12 cellular contexts compared by ENCODE assay signal in the genomic region with DNA sequence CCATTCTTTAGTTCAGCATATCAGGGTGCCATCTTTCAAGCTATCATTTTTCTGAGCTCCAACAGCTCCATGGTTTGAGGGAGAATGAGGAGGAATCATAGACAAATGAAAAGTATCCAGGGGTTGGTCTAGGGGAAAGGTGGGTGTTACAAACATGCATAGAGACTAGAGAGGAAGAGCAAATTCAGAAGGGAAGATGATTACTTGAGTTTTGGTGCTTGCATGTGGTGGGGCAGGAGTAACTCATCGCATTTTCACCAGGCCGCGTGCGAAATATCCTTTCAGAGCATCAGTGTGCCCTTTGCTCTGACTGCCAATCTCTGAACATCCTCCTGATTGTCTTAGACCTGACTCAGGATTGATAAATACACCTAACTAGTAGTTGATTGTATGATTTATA. TPM values are rescaled to one million over a fixed set of nuclear protein-coding genes. Genes with fewer than 3 reads are reported as not detected.
A peak's percentile ranks its signal among the peaks of the same experiment; 100 is the strongest.
DNase-seq lines count a peak whose midpoint lies in the region; ATAC-seq and TF ChIP-seq lines count a peak whose summit lies in the region.
"Had no signal": no experiment of that assay in that cellular context is flagged by ENCODE, and none has a peak within 500 bp of the region (broad histone marks: within the 10 kb centered on the region; RNA-seq: fewer than 3 reads in every experiment).

No MANE protein-coding gene starts in this region.

- peaks cover 75% of the 10 kb centered on the region for H3K4me1 Mint-ChIP-seq in CD8-positive, alpha-beta T cell (ENCODE audit: low read depth)
- peaks cover 64% of the 10 kb centered on the region for H3K4me1 Mint-ChIP-seq in activated naive CD8-positive, alpha-beta T cell treated with anti-CD3 and anti-CD28 coated beads for 36 hours

- H3K4me3 ChIP-seq in CD8-positive, alpha-beta T cell (ENCODE audit: low read depth, low read length): no peak overlapping the region
- H3K4me3 ChIP-seq in Peyer's patch: no peak overlapping the region
- H3K4me3 ChIP-seq in body of pancreas: no peak overlapping the region
- H3K4me3 ChIP-seq: MG63 had no signal

- no peaks in the 10 kb centered on the region for H3K9me3 ChIP-seq in CD8-positive, alpha-beta T cell (ENCODE audit: low read length)
- H3K9me3 ChIP-seq in Peyer's patch (no peaks in the 10 kb centered on the region), body of pancreas (no peaks in the 10 kb centered on the region)
- H3K9me3 ChIP-seq: MG63 had no signal

- H3K9me3 Mint-ChIP-seq in CD8-positive, alpha-beta T cell: no peaks in the 10 kb centered on the region
- peaks cover 4% of the 10 kb centered on the region for H3K9me3 Mint-ChIP-seq in activated naive CD8-positive, alpha-beta T cell treated with anti-CD3 and anti-CD28 coated beads for 36 hours
- H3K9me3 Mint-ChIP-seq: H9 had no signal

- 91 to 94% methylated on average over 4 of the region's 4 CpGs for WGBS in body of pancreas, 2 donors

- no peaks in the 10 kb centered on the region for H3K27me3 ChIP-seq in CD8-positive, alpha-beta T cell (ENCODE audit: insufficient read depth, low read length)
- no peaks in the 10 kb centered on the region for H3K27me3 ChIP-seq in Peyer's patch
- H3K27me3 ChIP-seq in body of pancreas: no peaks in the 10 kb centered on the region
- H3K27me3 ChIP-seq: MG63 had no signal

- H3K36me3 ChIP-seq in CD8-positive, alpha-beta T cell (ENCODE audit: insufficient read depth, low read length): no peaks in the 10 kb centered on the region
- no peaks in the 10 kb centered on the region for H3K36me3 ChIP-seq in Peyer's patch
- H3K36me3 ChIP-seq in body of pancreas (replicated peaks in 1 of 2; ENCODE audit: insufficient read depth in 1 of 2, low read depth in 2 of 2): no peaks in the 10 kb centered on the region
- H3K36me3 ChIP-seq: MG63 had no signal

- no peak for TF ChIP-seq CTCF in CD8-positive, alpha-beta T cell (IDR thresholded peaks at IDR 0.05)
- TF ChIP-seq CTCF in Peyer's patch (IDR thresholded peaks at IDR 0.05) (no peak), body of pancreas (IDR thresholded peaks at IDR 0.05) (no peak)

- H3K27ac ChIP-seq in CD8-positive, alpha-beta T cell (ENCODE audit: low read depth, low read length): peak overlapping the region; percentile 57
- H3K27ac ChIP-seq in Peyer's patch (peak overlapping the region; percentile 34 to 86 (median 70)), body of pancreas (peak overlapping the region in 1 of 4 donors; percentile 64)

- H3K27me3 Mint-ChIP-seq in CD8-positive, alpha-beta T cell (ENCODE audit: low read depth): no peaks in the 10 kb centered on the region
- H3K27me3 Mint-ChIP-seq in activated naive CD8-positive, alpha-beta T cell treated with anti-CD3 and anti-CD28 coated beads for 36 hours: no peaks in the 10 kb centered on the region

- peak in 3 of 7 experiments; percentile 32 to 41 (median 37) for DNase-seq in CD8-positive, alpha-beta T cell
- DNase-seq in Peyer's patch: no peak
- peak; percentile 43 for DNase-seq in activated naive CD8-positive, alpha-beta T cell treated with anti-CD3 and anti-CD28 coated beads for 36 hours
- DNase-seq in stimulated activated CD4-positive, alpha-beta T cell treated with anti-CD3 and anti-CD28 coated beads, Interleukin-12 subunit alpha, Interleukin-12 subunit beta, amount 100 ng/mL, for 4 hours: peak; percentile 23
- DNase-seq in NCI-H345 (lab: John Stamatoyannopoulos, UW): no peak
- no peak for DNase-seq in body of pancreas
- no peak for DNase-seq in NCI-H1417 (lab: John Stamatoyannopoulos, UW)
- DNase-seq: GDM1, H9, MG63 had no signal

- peaks cover 74% of the 10 kb centered on the region for H3K4me1 ChIP-seq in CD8-positive, alpha-beta T cell (ENCODE audit: insufficient read depth, low read length)
- peaks cover 0 to 22% (median 8%) of the 10 kb centered on the region in 4 donors for H3K4me1 ChIP-seq in Peyer's patch
- peaks cover 8% of the 10 kb centered on the region for H3K4me1 ChIP-seq in body of pancreas

- POLR2A ChIA-PET in CD8-positive, alpha-beta T cell (lab: Charles Lee): interaction anchor here (4.1 to 14.0 kb wide), 3 partner anchors 9 to 26 kb away, joined by 21 to 327 read pairs (median 312); a partner anchor contains a TSS

- ATAC-seq in CD8-positive, alpha-beta T cell: no peak
- ATAC-seq in body of pancreas (no peak), HG02852 (IDR thresholded peaks at IDR 0.05; ENCODE audit: unreplicated experiment) (no peak)

- TF ChIP-seq POLR2A in Peyer's patch (IDR thresholded peaks at IDR 0.05) (no peak), body of pancreas (IDR thresholded peaks at IDR 0.05) (no peak)

- no peaks in the 10 kb centered on the region for H3K36me3 Mint-ChIP-seq in CD8-positive, alpha-beta T cell
- H3K36me3 Mint-ChIP-seq in activated naive CD8-positive, alpha-beta T cell treated with anti-CD3 and anti-CD28 coated beads for 36 hours: peaks cover 10% of the 10 kb centered on the region

- peak overlapping the region; percentile 76 for H3K4me3 Mint-ChIP-seq in CD8-positive, alpha-beta T cell
- peak overlapping the region; percentile 54 for H3K4me3 Mint-ChIP-seq in activated naive CD8-positive, alpha-beta T cell treated with anti-CD3 and anti-CD28 coated beads for 36 hours
- H3K4me3 Mint-ChIP-seq: H9 had no signal

- H3K27ac Mint-ChIP-seq in CD8-positive, alpha-beta T cell: peak overlapping the region; percentile 97
- peak overlapping the region; percentile 98 for H3K27ac Mint-ChIP-seq in activated naive CD8-positive, alpha-beta T cell treated with anti-CD3 and anti-CD28 coated beads for 36 hours
- H3K27ac Mint-ChIP-seq: H9 had no signal

- intact Hi-C loops in CD8-positive, alpha-beta T cell (cut with DNase I, micrococcal nuclease): loop anchor here in 1 of 2 experiments (10.0 kb wide), 1 partner anchor 209 kb away; a partner anchor contains a TSS
- intact Hi-C loops in body of pancreas (cut with DNase I): no loop called here

- CTCF ChIA-PET in CD8-positive, alpha-beta T cell (lab: Charles Lee): interaction anchor here (6.8 kb wide), 1 partner anchor 48 kb away, joined by 35 read pairs; no protein-coding TSS in a partner anchor

RNA-seq across cellular contexts. Expression of a gene that starts 7.7 kb away (rescaled TPM):
- total RNA-seq in CD8-positive, alpha-beta T cell: 10 to 100 TPM; 14.4 to 14.8 TPM
- total RNA-seq in Peyer's patch: 10 to 100 TPM; 15.3 to 20.1 (median 17.1) TPM
- total RNA-seq in activated naive CD8-positive, alpha-beta T cell treated with anti-CD3 and anti-CD28 coated beads for 36 hours: 10 to 100 TPM; 10.6 to 10.7 TPM
- total RNA-seq in body of pancreas: 1 to 10 TPM; 6.9 to 8.6 TPM

RNA-seq across cellular contexts. Expression of a gene that starts 28.3 kb away (rescaled TPM):
- total RNA-seq in CD8-positive, alpha-beta T cell: 10 to 100 TPM; 70.5 to 74.1 TPM
- total RNA-seq in Peyer's patch: 10 to 100 TPM; 23.1 to 36.4 (median 30.7) TPM
- 10 to 100 TPM; 16.8 to 18.3 TPM for total RNA-seq in activated naive CD8-positive, alpha-beta T cell treated with anti-CD3 and anti-CD28 coated beads for 36 hours
- 10 to 100 TPM; 14.5 to 25.4 TPM for total RNA-seq in body of pancreas

RNA-seq across cellular contexts. Expression of a gene that starts 51.8 kb away (rescaled TPM):
- not detected for total RNA-seq in CD8-positive, alpha-beta T cell
- total RNA-seq in Peyer's patch (1 to 10 TPM in 2 of 4 donors, under 1 TPM in 1, not detected in 1; 0.67 to 9.9 (median 1.3) TPM), body of pancreas (1 to 10 TPM; 1.0 to 4.3 TPM)
- total RNA-seq in activated naive CD8-positive, alpha-beta T cell treated with anti-CD3 and anti-CD28 coated beads for 36 hours: under 1 TPM in 1 of 2 experiments, not detected in 1; 0.06 TPM
- total RNA-seq: NCI-H460 had no signal

Comparison
In these comparisons a context has a peak if more than half of its experiments do, and no peak if none do; other contexts are left out.
1. DNase-seq: peak in activated naive CD8-positive, alpha-beta T cell treated with anti-CD3 and anti-CD28 coated beads for 36 hours (single experiment) and stimulated activated CD4-positive, alpha-beta T cell treated with anti-CD3 and anti-CD28 coated beads, Interleukin-12 subunit alpha, Interleukin-12 subunit beta, amount 100 ng/mL, for 4 hours (single experiment); none in Peyer's patch (0 of 3), NCI-H345 (single experiment), body of pancreas (0 of 4) and NCI-H1417 (0 of 3).